ENCODE assay signal across 16 cellular contexts in the genomic region with DNA sequence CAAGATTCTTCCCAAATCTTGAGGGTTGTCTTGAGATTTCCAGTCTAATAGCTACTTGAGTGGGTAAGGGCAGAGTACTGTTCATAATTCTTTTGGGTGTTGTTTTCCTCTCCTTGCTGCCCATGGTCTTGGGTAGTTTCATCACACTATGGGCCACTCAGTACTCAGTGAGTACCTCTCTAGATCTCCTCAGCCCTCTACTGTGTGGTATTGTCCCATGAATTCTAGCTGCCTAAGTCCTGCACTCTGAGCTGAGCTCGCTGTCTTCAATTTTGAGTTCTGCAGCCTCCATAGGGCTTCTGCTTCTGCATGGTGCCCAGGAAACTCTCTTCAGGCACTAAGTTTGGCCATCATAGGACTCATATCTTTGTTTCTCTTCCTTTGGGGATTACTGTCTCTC. TPM values are rescaled to one million over a fixed set of nuclear protein-coding genes. Genes with fewer than 3 reads are reported as not detected.
DNase-seq lines count a peak whose midpoint lies in the region; ATAC-seq and TF ChIP-seq lines count a peak whose summit lies in the region.
"Had no signal": no experiment of that assay in that cellular context is flagged by ENCODE, and none has a peak within 500 bp of the region (broad histone marks: within the 10 kb centered on the region; RNA-seq: fewer than 3 reads in every experiment).

No MANE protein-coding gene starts in this region.

- H3K9me3 ChIP-seq in CD8-positive, alpha-beta T cell (ENCODE audit: low read length) = peaks cover 5% of the 10 kb centered on the region
- no peaks in the 10 kb centered on the region for H3K9me3 ChIP-seq in T-helper 17 cell (ENCODE audit: control insufficient read depth, low read length, poor library complexity, severe bottlenecking)
- H3K9me3 ChIP-seq: Peyer's patch had no signal

- H3K27ac Mint-ChIP-seq in activated T-cell treated with anti-CD3 and anti-CD28 coated beads, Interleukin-2, amount 50 U/mL, for 24 hours = peak overlapping the region; percentile 58
- H3K27ac Mint-ChIP-seq in activated T-cell treated with anti-CD3 and anti-CD28 coated beads, Interleukin-2, amount 50 U/mL, for 72 hours = no peak overlapping the region
- peak overlapping the region; percentile 24 for H3K27ac Mint-ChIP-seq in CD8-positive, alpha-beta T cell
- H3K27ac Mint-ChIP-seq in T-helper 17 cell = peak overlapping the region; percentile 47
- H3K27ac Mint-ChIP-seq in naive thymus-derived CD8-positive, alpha-beta T cell = peak overlapping the region in 8 of 10 donors; percentile 6 to 82 (median 32)
- peak overlapping the region in 2 of 7 donors; percentile 16 to 53 for H3K27ac Mint-ChIP-seq in CD14-positive monocyte

- H3K4me3 Mint-ChIP-seq in activated T-cell treated with anti-CD3 and anti-CD28 coated beads, Interleukin-2, amount 50 U/mL, for 24 hours = no peak overlapping the region
- H3K4me3 Mint-ChIP-seq in activated T-cell treated with anti-CD3 and anti-CD28 coated beads, Interleukin-2, amount 50 U/mL, for 72 hours = no peak overlapping the region
- H3K4me3 Mint-ChIP-seq in CD8-positive, alpha-beta T cell = no peak overlapping the region
- H3K4me3 Mint-ChIP-seq in T-helper 17 cell (no peak overlapping the region), CD14-positive monocyte (no peak overlapping the region)
- H3K4me3 Mint-ChIP-seq in naive thymus-derived CD8-positive, alpha-beta T cell = peak overlapping the region in 7 of 10 donors; percentile 1 to 40 (median 16)

- TF ChIP-seq CTCF in CD8-positive, alpha-beta T cell (IDR thresholded peaks at IDR 0.05) = no peak
- no peak for TF ChIP-seq CTCF in CD14-positive monocyte (IDR thresholded peaks at IDR 0.05)

- no peaks in the 10 kb centered on the region for H3K36me3 ChIP-seq in CD8-positive, alpha-beta T cell (ENCODE audit: insufficient read depth, low read length)
- H3K36me3 ChIP-seq: Peyer's patch had no signal

- H3K4me1 ChIP-seq in CD8-positive, alpha-beta T cell (ENCODE audit: insufficient read depth, low read length) = peaks cover 8% of the 10 kb centered on the region
- H3K4me1 ChIP-seq: Peyer's patch had no signal

- DNase-seq in activated T-cell treated with anti-CD3 and anti-CD28 coated beads, Interleukin-2, amount 50 U/mL, for 24 hours = no peak
- DNase-seq in activated T-cell treated with anti-CD3 and anti-CD28 coated beads, Interleukin-2, amount 50 U/mL, for 72 hours = no peak
- DNase-seq in CD8-positive, alpha-beta T cell = no peak
- DNase-seq in T-helper 17 cell (no peak), Right ventricle myocardium superior (no peak), CD14-positive monocyte (ENCODE audit: low spot score) (no peak)
- DNase-seq in naive thymus-derived CD8-positive, alpha-beta T cell = no peak
- DNase-seq: Karpas-422, MM.1S, NCI-H1105, NCI-H1694, NCI-H2227 treated with DMSO at 0.1 percent for 48 hours, NCI-H524, Peyer's patch, SHP77 treated with DMSO at 0.1 percent for 48 hours had no signal

- no peaks in the 10 kb centered on the region for H3K27me3 Mint-ChIP-seq in activated T-cell treated with anti-CD3 and anti-CD28 coated beads, Interleukin-2, amount 50 U/mL, for 24 hours
- H3K27me3 Mint-ChIP-seq in activated T-cell treated with anti-CD3 and anti-CD28 coated beads, Interleukin-2, amount 50 U/mL, for 72 hours (ENCODE audit: low read depth) = no peaks in the 10 kb centered on the region
- H3K27me3 Mint-ChIP-seq in CD8-positive, alpha-beta T cell (ENCODE audit: low read depth) = no peaks in the 10 kb centered on the region
- no peaks in the 10 kb centered on the region for H3K27me3 Mint-ChIP-seq in T-helper 17 cell
- no peaks in the 10 kb centered on the region for H3K27me3 Mint-ChIP-seq in naive thymus-derived CD8-positive, alpha-beta T cell
- peaks cover 0 to 4% (median 0%) of the 10 kb centered on the region in 3 donors for H3K27me3 Mint-ChIP-seq in CD14-positive monocyte (ENCODE audit: low read depth in 3 of 3)

- peaks cover 50% of the 10 kb centered on the region for H3K4me1 Mint-ChIP-seq in activated T-cell treated with anti-CD3 and anti-CD28 coated beads, Interleukin-2, amount 50 U/mL, for 24 hours (ENCODE audit: low read depth)
- H3K4me1 Mint-ChIP-seq in activated T-cell treated with anti-CD3 and anti-CD28 coated beads, Interleukin-2, amount 50 U/mL, for 72 hours (ENCODE audit: low read depth) = peaks cover 40% of the 10 kb centered on the region
- peaks cover 57% of the 10 kb centered on the region for H3K4me1 Mint-ChIP-seq in CD8-positive, alpha-beta T cell (ENCODE audit: low read depth)
- H3K4me1 Mint-ChIP-seq in T-helper 17 cell = peaks cover 31% of the 10 kb centered on the region
- peaks cover 32 to 51% (median 42%) of the 10 kb centered on the region in 4 donors for H3K4me1 Mint-ChIP-seq in naive thymus-derived CD8-positive, alpha-beta T cell
- peaks cover 2% of the 10 kb centered on the region for H3K4me1 Mint-ChIP-seq in CD14-positive monocyte

- H3K4me3 ChIP-seq in CD8-positive, alpha-beta T cell (ENCODE audit: low read depth, low read length) = no peak overlapping the region
- H3K4me3 ChIP-seq: Peyer's patch had no signal

- H3K36me3 Mint-ChIP-seq in activated T-cell treated with anti-CD3 and anti-CD28 coated beads, Interleukin-2, amount 50 U/mL, for 24 hours (ENCODE audit: low read depth) = peaks cover 73% of the 10 kb centered on the region
- H3K36me3 Mint-ChIP-seq in activated T-cell treated with anti-CD3 and anti-CD28 coated beads, Interleukin-2, amount 50 U/mL, for 72 hours (ENCODE audit: insufficient read depth in 2 of 2) = peaks cover 6 to 32% of the 10 kb centered on the region in 2 donors
- H3K36me3 Mint-ChIP-seq in CD8-positive, alpha-beta T cell = peaks cover 41% of the 10 kb centered on the region
- H3K36me3 Mint-ChIP-seq in T-helper 17 cell (ENCODE audit: low read depth) (peaks cover 3% of the 10 kb centered on the region), CD14-positive monocyte (peaks cover 31 to 34% of the 10 kb centered on the region in 2 donors)
- H3K36me3 Mint-ChIP-seq in naive thymus-derived CD8-positive, alpha-beta T cell = peaks cover 13 to 54% (median 27%) of the 10 kb centered on the region in 3 donors

- no peak for ATAC-seq in activated T-cell treated with anti-CD3 and anti-CD28 coated beads, Interleukin-2, amount 50 U/mL, for 72 hours (replicated peaks in 1 of 2)
- no peak for ATAC-seq in CD8-positive, alpha-beta T cell
- ATAC-seq in T-helper 17 cell (no peak), Right ventricle myocardium superior (ENCODE audit: poor library complexity) (no peak)
- ATAC-seq in naive thymus-derived CD8-positive, alpha-beta T cell = no peak

- no peak overlapping the region for H3K27ac ChIP-seq in CD8-positive, alpha-beta T cell (ENCODE audit: low read depth, low read length)
- H3K27ac ChIP-seq: C4-2B, Peyer's patch had no signal

- intact Hi-C loops in CD8-positive, alpha-beta T cell (cut with DNase I, micrococcal nuclease) = no loop called here
- intact Hi-C loops in Right ventricle myocardium superior (cut with DNase I) = no loop called here
- intact Hi-C loops in CD14-positive monocyte (cut with micrococcal nuclease) = no loop called here

- CTCF ChIA-PET in CD8-positive, alpha-beta T cell (lab: Charles Lee) = no interaction called here

- no peaks in the 10 kb centered on the region for H3K27me3 ChIP-seq in CD8-positive, alpha-beta T cell (ENCODE audit: insufficient read depth, low read length)
- H3K27me3 ChIP-seq: Peyer's patch had no signal

- POLR2A ChIA-PET in CD8-positive, alpha-beta T cell (lab: Charles Lee) = interaction anchor here (1.3 kb wide), 1 partner anchor 11 kb away, joined by 4 read pairs; no protein-coding TSS in a partner anchor
- POLR2A ChIA-PET in naive thymus-derived CD8-positive, alpha-beta T cell (lab: Charles Lee) = interaction anchor here (1.0 to 1.1 kb wide), 2 partner anchors 41 to 251 kb away, joined by 3 to 5 read pairs; no protein-coding TSS in a partner anchor

- peaks cover 2% of the 10 kb centered on the region for H3K9me3 Mint-ChIP-seq in activated T-cell treated with anti-CD3 and anti-CD28 coated beads, Interleukin-2, amount 50 U/mL, for 24 hours
- H3K9me3 Mint-ChIP-seq in activated T-cell treated with anti-CD3 and anti-CD28 coated beads, Interleukin-2, amount 50 U/mL, for 72 hours = peaks cover 0 to 1% of the 10 kb centered on the region in 2 donors
- H3K9me3 Mint-ChIP-seq in CD8-positive, alpha-beta T cell = peaks cover 4% of the 10 kb centered on the region
- peaks cover 0 to 14% (median 10%) of the 10 kb centered on the region in 9 donors for H3K9me3 Mint-ChIP-seq in naive thymus-derived CD8-positive, alpha-beta T cell
- peaks cover 0 to under 1% (median 0%) of the 10 kb centered on the region in 7 donors for H3K9me3 Mint-ChIP-seq in CD14-positive monocyte

RNA-seq across cellular contexts. Expression of a gene that starts 42.3 kb away (rescaled TPM):
- 100 to 1,000 TPM; 158 to 168 TPM for total RNA-seq in activated T-cell treated with anti-CD3 and anti-CD28 coated beads, Interleukin-2, amount 50 U/mL, for 72 hours
- 100 to 1,000 TPM; 197 to 200 TPM for total RNA-seq in CD8-positive, alpha-beta T cell
- total RNA-seq in T-helper 17 cell (100 to 1,000 TPM; 198 to 207 TPM), Right ventricle myocardium superior (24.5 TPM)
- 100 to 1,000 TPM; 147 to 149 TPM for total RNA-seq in naive thymus-derived CD8-positive, alpha-beta T cell
- polyA plus RNA-seq in naive thymus-derived CD8-positive, alpha-beta T cell = 10 to 100 TPM; 15.2 to 20.1 (median 18.4) TPM
- 1 to 10 TPM; 1.8 to 2.8 TPM for polyA plus RNA-seq in CD14-positive monocyte

Comparison
In these comparisons a context has a peak if more than half of its experiments do, and no peak if none do; other contexts are left out.
1. H3K4me3 Mint-ChIP-seq: peak in naive thymus-derived CD8-positive, alpha-beta T cell (7 of 10); none in activated T-cell treated with anti-CD3 and anti-CD28 coated beads, Interleukin-2, amount 50 U/mL, for 24 hours (single experiment), activated T-cell treated with anti-CD3 and anti-CD28 coated beads, Interleukin-2, amount 50 U/mL, for 72 hours (0 of 2), CD8-positive, alpha-beta T cell (single experiment), T-helper 17 cell (single experiment) and CD14-positive monocyte (0 of 2).